1 cellular context compared by ENCODE assay signal in the genomic region with DNA sequence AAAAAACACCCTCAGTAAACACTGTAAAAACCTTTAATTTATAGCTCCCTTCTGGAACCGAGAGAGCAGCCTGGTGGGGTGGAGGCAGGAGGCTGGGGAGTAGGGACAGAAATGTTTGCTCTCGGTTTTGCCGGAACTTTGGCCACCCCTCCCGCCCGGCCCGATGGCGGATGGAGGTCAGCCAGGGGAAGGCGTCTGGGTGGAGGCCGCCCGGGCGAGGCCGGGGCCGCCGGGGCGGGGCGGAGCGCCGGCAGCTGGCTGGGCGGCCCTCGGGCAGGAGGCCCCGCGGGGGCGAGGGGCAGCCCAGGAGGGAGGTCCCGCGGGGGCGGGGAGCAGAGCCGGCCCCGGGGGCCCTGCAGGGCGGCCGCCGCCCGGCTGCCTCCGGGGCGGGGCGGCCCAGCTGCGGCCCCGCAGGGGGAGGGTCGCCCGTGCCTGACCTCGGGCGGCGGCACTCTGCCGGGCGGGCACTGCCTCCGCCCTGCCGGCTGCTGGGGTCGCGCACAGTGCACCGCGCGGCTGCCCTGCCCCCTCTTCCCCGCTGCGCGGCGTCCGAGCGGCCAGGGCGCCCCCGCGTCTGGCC.
TF ChIP-seq lines count a peak whose summit lies in the region.

No MANE protein-coding gene starts in this region.

TF ChIP-seq in HepG2, 621 proteins besides CTCF, POLR2A, EP300 and RAD21 (continued from another document and continues in another):
- TF ChIP-seq, protein P1, sequence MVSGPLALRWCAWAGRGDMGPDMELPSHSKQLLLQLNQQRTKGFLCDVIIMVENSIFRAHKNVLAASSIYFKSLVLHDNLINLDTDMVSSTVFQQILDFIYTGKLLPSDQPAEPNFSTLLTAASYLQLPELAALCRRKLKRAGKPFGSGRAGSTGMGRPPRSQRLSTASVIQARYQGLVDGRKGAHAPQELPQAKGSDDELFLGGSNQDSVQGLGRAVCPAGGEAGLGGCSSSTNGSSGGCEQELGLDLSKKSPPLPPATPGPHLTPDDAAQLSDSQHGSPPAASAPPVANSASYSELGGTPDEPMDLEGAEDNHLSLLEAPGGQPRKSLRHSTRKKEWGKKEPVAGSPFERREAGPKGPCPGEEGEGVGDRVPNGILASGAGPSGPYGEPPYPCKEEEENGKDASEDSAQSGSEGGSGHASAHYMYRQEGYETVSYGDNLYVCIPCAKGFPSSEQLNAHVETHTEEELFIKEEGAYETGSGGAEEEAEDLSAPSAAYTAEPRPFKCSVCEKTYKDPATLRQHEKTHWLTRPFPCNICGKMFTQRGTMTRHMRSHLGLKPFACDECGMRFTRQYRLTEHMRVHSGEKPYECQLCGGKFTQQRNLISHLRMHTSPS (CRISPR knock-in tag; IDR thresholded peaks at IDR 0.05; ENCODE audit: low read depth) = no peak
- TF ChIP-seq ZNF572 (CRISPR knock-in tag; IDR thresholded peaks at IDR 0.05) (no peak), ZNF17 (CRISPR knock-in tag; IDR thresholded peaks at IDR 0.05) (no peak), ATF7 (IDR thresholded peaks at IDR 0.05) (no peak), ATF7 (CRISPR knock-in tag; IDR thresholded peaks at IDR 0.05) (no peak), ZMYM2 (CRISPR knock-in tag; IDR thresholded peaks at IDR 0.05) (no peak), ZNF556 (CRISPR knock-in tag; IDR thresholded peaks at IDR 0.05; ENCODE audit: borderline replicate concordance) (no peak), NFIB (CRISPR knock-in tag; IDR thresholded peaks at IDR 0.05; ENCODE audit: borderline replicate concordance) (no peak), SOX6 (IDR thresholded peaks at IDR 0.05) (no peak), SOX6 (CRISPR knock-in tag; IDR thresholded peaks at IDR 0.05) (0 out of 2 replicates have a peak, but pooled peaks have one; percentile 29), PCBP2 (optimal IDR thresholded peaks at IDR 0.05; ENCODE audit: low read depth, low read length, poor library complexity, severe bottlenecking) (no peak), ZNF775 (CRISPR knock-in tag; IDR thresholded peaks at IDR 0.05; ENCODE audit: borderline replicate concordance) (no peak), CHD2 (IDR thresholded peaks at IDR 0.05; ENCODE audit: low read depth, low read length) (no peak), PHF8 (CRISPR knock-in tag; IDR thresholded peaks at IDR 0.05) (no peak), REPIN1 (CRISPR knock-in tag; IDR thresholded peaks at IDR 0.05; ENCODE audit: borderline replicate concordance, low read depth) (no peak), MIER3 (CRISPR knock-in tag; IDR thresholded peaks at IDR 0.05; ENCODE audit: borderline replicate concordance) (no peak), NCOR1 (IDR thresholded peaks at IDR 0.05; ENCODE audit: borderline replicate concordance, low read length) (no peak), ZBTB3 (CRISPR knock-in tag; IDR thresholded peaks at IDR 0.05; ENCODE audit: borderline replicate concordance, low read depth) (no peak; the same call in 1 of the 2 replicates), TOPORS (CRISPR knock-in tag; IDR thresholded peaks at IDR 0.05) (no peak), ZNF615 (CRISPR knock-in tag; IDR thresholded peaks at IDR 0.05; ENCODE audit: borderline replicate concordance) (no peak), ZNF607 (CRISPR knock-in tag; IDR thresholded peaks at IDR 0.05; ENCODE audit: borderline replicate concordance) (no peak), ZNF720 (CRISPR knock-in tag; IDR thresholded peaks at IDR 0.05) (no peak), ZNF644 (CRISPR knock-in tag; IDR thresholded peaks at IDR 0.05; ENCODE audit: low read depth) (no peak), KMT2B (CRISPR knock-in tag; IDR thresholded peaks at IDR 0.05) (peak; percentile 39; the same call in 1 of the 2 replicates), SMAD3 (CRISPR knock-in tag; IDR thresholded peaks at IDR 0.05) (no peak), SCMH1 (CRISPR knock-in tag; IDR thresholded peaks at IDR 0.05; ENCODE audit: borderline replicate concordance) (no peak)
- TF ChIP-seq, protein P2, sequence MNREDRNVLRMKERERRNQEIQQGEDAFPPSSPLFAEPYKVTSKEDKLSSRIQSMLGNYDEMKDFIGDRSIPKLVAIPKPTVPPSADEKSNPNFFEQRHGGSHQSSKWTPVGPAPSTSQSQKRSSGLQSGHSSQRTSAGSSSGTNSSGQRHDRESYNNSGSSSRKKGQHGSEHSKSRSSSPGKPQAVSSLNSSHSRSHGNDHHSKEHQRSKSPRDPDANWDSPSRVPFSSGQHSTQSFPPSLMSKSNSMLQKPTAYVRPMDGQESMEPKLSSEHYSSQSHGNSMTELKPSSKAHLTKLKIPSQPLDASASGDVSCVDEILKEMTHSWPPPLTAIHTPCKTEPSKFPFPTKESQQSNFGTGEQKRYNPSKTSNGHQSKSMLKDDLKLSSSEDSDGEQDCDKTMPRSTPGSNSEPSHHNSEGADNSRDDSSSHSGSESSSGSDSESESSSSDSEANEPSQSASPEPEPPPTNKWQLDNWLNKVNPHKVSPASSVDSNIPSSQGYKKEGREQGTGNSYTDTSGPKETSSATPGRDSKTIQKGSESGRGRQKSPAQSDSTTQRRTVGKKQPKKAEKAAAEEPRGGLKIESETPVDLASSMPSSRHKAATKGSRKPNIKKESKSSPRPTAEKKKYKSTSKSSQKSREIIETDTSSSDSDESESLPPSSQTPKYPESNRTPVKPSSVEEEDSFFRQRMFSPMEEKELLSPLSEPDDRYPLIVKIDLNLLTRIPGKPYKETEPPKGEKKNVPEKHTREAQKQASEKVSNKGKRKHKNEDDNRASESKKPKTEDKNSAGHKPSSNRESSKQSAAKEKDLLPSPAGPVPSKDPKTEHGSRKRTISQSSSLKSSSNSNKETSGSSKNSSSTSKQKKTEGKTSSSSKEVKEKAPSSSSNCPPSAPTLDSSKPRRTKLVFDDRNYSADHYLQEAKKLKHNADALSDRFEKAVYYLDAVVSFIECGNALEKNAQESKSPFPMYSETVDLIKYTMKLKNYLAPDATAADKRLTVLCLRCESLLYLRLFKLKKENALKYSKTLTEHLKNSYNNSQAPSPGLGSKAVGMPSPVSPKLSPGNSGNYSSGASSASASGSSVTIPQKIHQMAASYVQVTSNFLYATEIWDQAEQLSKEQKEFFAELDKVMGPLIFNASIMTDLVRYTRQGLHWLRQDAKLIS (CRISPR knock-in tag; IDR thresholded peaks at IDR 0.05) = no peak
- TF ChIP-seq, protein P3, sequence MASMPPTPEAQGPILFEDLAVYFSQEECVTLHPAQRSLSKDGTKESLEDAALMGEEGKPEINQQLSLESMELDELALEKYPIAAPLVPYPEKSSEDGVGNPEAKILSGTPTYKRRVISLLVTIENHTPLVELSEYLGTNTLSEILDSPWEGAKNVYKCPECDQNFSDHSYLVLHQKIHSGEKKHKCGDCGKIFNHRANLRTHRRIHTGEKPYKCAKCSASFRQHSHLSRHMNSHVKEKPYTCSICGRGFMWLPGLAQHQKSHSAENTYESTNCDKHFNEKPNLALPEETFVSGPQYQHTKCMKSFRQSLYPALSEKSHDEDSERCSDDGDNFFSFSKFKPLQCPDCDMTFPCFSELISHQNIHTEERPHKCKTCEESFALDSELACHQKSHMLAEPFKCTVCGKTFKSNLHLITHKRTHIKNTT (CRISPR knock-in tag; IDR thresholded peaks at IDR 0.05) = no peak
- TF ChIP-seq, protein P4, sequence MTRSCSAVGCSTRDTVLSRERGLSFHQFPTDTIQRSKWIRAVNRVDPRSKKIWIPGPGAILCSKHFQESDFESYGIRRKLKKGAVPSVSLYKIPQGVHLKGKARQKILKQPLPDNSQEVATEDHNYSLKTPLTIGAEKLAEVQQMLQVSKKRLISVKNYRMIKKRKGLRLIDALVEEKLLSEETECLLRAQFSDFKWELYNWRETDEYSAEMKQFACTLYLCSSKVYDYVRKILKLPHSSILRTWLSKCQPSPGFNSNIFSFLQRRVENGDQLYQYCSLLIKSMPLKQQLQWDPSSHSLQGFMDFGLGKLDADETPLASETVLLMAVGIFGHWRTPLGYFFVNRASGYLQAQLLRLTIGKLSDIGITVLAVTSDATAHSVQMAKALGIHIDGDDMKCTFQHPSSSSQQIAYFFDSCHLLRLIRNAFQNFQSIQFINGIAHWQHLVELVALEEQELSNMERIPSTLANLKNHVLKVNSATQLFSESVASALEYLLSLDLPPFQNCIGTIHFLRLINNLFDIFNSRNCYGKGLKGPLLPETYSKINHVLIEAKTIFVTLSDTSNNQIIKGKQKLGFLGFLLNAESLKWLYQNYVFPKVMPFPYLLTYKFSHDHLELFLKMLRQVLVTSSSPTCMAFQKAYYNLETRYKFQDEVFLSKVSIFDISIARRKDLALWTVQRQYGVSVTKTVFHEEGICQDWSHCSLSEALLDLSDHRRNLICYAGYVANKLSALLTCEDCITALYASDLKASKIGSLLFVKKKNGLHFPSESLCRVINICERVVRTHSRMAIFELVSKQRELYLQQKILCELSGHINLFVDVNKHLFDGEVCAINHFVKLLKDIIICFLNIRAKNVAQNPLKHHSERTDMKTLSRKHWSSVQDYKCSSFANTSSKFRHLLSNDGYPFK (CRISPR knock-in tag; IDR thresholded peaks at IDR 0.05; ENCODE audit: borderline replicate concordance) = no peak
- TF ChIP-seq, protein P5, sequence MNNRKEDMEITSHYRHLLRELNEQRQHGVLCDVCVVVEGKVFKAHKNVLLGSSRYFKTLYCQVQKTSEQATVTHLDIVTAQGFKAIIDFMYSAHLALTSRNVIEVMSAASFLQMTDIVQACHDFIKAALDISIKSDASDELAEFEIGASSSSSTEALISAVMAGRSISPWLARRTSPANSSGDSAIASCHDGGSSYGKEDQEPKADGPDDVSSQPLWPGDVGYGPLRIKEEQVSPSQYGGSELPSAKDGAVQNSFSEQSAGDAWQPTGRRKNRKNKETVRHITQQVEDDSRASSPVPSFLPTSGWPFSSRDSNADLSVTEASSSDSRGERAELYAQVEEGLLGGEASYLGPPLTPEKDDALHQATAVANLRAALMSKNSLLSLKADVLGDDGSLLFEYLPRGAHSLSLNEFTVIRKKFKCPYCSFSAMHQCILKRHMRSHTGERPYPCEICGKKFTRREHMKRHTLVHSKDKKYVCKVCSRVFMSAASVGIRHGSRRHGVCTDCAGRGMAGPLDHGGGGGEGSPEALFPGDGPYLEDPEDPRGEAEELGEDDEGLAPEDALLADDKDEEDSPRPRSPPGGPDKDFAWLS (CRISPR knock-in tag; IDR thresholded peaks at IDR 0.05; ENCODE audit: borderline replicate concordance) = no peak
- TF ChIP-seq, protein P6, sequence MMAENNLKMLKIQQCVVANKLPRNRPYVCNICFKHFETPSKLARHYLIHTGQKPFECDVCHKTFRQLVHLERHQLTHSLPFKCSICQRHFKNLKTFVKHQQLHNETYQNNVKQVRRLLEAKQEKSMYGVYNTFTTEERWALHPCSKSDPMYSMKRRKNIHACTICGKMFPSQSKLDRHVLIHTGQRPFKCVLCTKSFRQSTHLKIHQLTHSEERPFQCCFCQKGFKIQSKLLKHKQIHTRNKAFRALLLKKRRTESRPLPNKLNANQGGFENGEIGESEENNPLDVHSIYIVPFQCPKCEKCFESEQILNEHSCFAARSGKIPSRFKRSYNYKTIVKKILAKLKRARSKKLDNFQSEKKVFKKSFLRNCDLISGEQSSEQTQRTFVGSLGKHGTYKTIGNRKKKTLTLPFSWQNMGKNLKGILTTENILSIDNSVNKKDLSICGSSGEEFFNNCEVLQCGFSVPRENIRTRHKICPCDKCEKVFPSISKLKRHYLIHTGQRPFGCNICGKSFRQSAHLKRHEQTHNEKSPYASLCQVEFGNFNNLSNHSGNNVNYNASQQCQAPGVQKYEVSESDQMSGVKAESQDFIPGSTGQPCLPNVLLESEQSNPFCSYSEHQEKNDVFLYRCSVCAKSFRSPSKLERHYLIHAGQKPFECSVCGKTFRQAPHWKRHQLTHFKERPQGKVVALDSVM (CRISPR knock-in tag; IDR thresholded peaks at IDR 0.05) = peak; percentile 97
- TF ChIP-seq, protein P7, sequence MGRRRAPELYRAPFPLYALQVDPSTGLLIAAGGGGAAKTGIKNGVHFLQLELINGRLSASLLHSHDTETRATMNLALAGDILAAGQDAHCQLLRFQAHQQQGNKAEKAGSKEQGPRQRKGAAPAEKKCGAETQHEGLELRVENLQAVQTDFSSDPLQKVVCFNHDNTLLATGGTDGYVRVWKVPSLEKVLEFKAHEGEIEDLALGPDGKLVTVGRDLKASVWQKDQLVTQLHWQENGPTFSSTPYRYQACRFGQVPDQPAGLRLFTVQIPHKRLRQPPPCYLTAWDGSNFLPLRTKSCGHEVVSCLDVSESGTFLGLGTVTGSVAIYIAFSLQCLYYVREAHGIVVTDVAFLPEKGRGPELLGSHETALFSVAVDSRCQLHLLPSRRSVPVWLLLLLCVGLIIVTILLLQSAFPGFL (CRISPR knock-in tag; IDR thresholded peaks at IDR 0.05) = no peak
- TF ChIP-seq, protein P8, sequence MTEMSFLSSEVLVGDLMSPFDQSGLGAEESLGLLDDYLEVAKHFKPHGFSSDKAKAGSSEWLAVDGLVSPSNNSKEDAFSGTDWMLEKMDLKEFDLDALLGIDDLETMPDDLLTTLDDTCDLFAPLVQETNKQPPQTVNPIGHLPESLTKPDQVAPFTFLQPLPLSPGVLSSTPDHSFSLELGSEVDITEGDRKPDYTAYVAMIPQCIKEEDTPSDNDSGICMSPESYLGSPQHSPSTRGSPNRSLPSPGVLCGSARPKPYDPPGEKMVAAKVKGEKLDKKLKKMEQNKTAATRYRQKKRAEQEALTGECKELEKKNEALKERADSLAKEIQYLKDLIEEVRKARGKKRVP (CRISPR knock-in tag; IDR thresholded peaks at IDR 0.05) = no peak
- TF ChIP-seq, protein P9, sequence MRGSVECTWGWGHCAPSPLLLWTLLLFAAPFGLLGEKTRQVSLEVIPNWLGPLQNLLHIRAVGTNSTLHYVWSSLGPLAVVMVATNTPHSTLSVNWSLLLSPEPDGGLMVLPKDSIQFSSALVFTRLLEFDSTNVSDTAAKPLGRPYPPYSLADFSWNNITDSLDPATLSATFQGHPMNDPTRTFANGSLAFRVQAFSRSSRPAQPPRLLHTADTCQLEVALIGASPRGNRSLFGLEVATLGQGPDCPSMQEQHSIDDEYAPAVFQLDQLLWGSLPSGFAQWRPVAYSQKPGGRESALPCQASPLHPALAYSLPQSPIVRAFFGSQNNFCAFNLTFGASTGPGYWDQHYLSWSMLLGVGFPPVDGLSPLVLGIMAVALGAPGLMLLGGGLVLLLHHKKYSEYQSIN (CRISPR knock-in tag; IDR thresholded peaks at IDR 0.05; ENCODE audit: borderline replicate concordance) = no peak
- TF ChIP-seq, protein P10, sequence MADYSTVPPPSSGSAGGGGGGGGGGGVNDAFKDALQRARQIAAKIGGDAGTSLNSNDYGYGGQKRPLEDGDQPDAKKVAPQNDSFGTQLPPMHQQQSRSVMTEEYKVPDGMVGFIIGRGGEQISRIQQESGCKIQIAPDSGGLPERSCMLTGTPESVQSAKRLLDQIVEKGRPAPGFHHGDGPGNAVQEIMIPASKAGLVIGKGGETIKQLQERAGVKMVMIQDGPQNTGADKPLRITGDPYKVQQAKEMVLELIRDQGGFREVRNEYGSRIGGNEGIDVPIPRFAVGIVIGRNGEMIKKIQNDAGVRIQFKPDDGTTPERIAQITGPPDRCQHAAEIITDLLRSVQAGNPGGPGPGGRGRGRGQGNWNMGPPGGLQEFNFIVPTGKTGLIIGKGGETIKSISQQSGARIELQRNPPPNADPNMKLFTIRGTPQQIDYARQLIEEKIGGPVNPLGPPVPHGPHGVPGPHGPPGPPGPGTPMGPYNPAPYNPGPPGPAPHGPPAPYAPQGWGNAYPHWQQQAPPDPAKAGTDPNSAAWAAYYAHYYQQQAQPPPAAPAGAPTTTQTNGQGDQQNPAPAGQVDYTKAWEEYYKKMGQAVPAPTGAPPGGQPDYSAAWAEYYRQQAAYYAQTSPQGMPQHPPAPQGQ (CRISPR knock-in tag; IDR thresholded peaks at IDR 0.05; ENCODE audit: borderline replicate concordance) = no peak
- TF ChIP-seq, protein P11, sequence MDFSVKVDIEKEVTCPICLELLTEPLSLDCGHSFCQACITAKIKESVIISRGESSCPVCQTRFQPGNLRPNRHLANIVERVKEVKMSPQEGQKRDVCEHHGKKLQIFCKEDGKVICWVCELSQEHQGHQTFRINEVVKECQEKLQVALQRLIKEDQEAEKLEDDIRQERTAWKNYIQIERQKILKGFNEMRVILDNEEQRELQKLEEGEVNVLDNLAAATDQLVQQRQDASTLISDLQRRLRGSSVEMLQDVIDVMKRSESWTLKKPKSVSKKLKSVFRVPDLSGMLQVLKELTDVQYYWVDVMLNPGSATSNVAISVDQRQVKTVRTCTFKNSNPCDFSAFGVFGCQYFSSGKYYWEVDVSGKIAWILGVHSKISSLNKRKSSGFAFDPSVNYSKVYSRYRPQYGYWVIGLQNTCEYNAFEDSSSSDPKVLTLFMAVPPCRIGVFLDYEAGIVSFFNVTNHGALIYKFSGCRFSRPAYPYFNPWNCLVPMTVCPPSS (IDR thresholded peaks at IDR 0.05) = no peak
